ENCODE assay signal across 34 cellular contexts in genomic region chr12:87491598-87491997, GRCh38.
"Had no signal": no experiment of that assay in that cellular context is flagged by ENCODE, and none has a peak within 500 bp of the region (broad histone marks: within the 10 kb centered on the region; RNA-seq: fewer than 3 reads in every experiment).

No MANE protein-coding gene starts in this region.

- H3K4me1 ChIP-seq: adrenal gland, body of pancreas, breast epithelium had no signal

- H3K27ac Mint-ChIP-seq: activated B cell treated with CpG ODN at 0.5 μM for 24 hours; activated CD4-positive, alpha-beta memory T cell treated with anti-CD3 and anti-CD28 coated beads for 36 hours; activated CD4-positive, alpha-beta T cell treated with anti-CD3 and anti-CD28 coated beads, Interleukin-2, amount 10 ng/mL, durations not matched to agents 24 days and 14 days; activated CD8-positive, alpha-beta T cell treated with anti-CD3 and anti-CD28 coated beads for 36 hours; activated naive CD4-positive, alpha-beta T cell treated with anti-CD3 and anti-CD28 coated beads for 36 hours; activated naive CD4-positive, alpha-beta T cell treated with anti-CD3 and anti-CD28 coated beads, Interleukin-2, amount 50 U/mL, for 72 hours; activated naive CD8-positive, alpha-beta T cell treated with anti-CD3 and anti-CD28 coated beads for 36 hours; activated T-cell treated with anti-CD3 and anti-CD28 coated beads, Interleukin-2, amount 50 U/mL, for 72 hours; activated T-helper 1 cell treated with anti-CD3 and anti-CD28 coated beads, Interleukin-12 subunit alpha, Interleukin-12 subunit beta, Interleukin-2, Interleukin-4 antibody, amounts not matched to agents 30 ng/mL and 10 ng/mL and 1 ng/mL, durations not matched to agents 14 hours and 24 hours and 36 hours; activated T-helper 17 cell treated with anti-CD3 and anti-CD28 coated beads, Interleukin-2, amount 50 U/mL, for 72 hours; T-helper 2 cell treated with Interferon-gamma antibody and Interleukin-4, amounts not matched to agents 5 μg/mL and 100 μg/mL, for 36 hours had no signal

- H3K36me3 ChIP-seq: adrenal gland, brain microvascular endothelial cell, breast epithelium had no signal

- H3K4me1 Mint-ChIP-seq: activated B cell treated with CpG ODN at 0.5 μM for 24 hours; activated CD4-positive, alpha-beta T cell treated with anti-CD3 and anti-CD28 coated beads, Interleukin-2, amount 10 ng/mL, durations not matched to agents 24 days and 14 days; activated naive CD8-positive, alpha-beta T cell treated with anti-CD3 and anti-CD28 coated beads for 36 hours; activated T-helper 17 cell treated with anti-CD3 and anti-CD28 coated beads, Interleukin-2, amount 50 U/mL, for 72 hours had no signal

- H3K9me3 ChIP-seq: adrenal gland, body of pancreas, breast epithelium had no signal

- H3K27ac ChIP-seq: adrenal gland, body of pancreas, brain microvascular endothelial cell, breast epithelium, VCaP had no signal

- H3K36me3 Mint-ChIP-seq: activated CD4-positive, alpha-beta memory T cell treated with anti-CD3 and anti-CD28 coated beads for 36 hours; activated naive CD4-positive, alpha-beta T cell treated with anti-CD3 and anti-CD28 coated beads, Interleukin-2, amount 50 U/mL, for 72 hours; activated naive CD8-positive, alpha-beta T cell treated with anti-CD3 and anti-CD28 coated beads for 36 hours had no signal

- DNase-seq: activated B cell treated with CpG ODN at 0.5 μM for 24 hours; activated CD4-positive, alpha-beta memory T cell treated with anti-CD3 and anti-CD28 coated beads for 36 hours; activated CD4-positive, alpha-beta T cell treated with anti-CD3 and anti-CD28 coated beads for 4 hours; activated CD4-positive, alpha-beta T cell treated with anti-CD3 and anti-CD28 coated beads, Interleukin-2, amount 10 ng/mL, durations not matched to agents 24 days and 14 days; activated CD4-positive, alpha-beta T cell treated with anti-CD3 and anti-CD28 coated beads, Interleukin-2, amount 50 U/mL, for 1 hour; activated CD4-positive, alpha-beta T cell treated with anti-CD3 and anti-CD28 coated beads, Interleukin-2, amount 50 U/mL, for 4 hours; activated CD4-positive, CD25-positive, alpha-beta regulatory T cell treated with anti-CD3 and anti-CD28 coated beads, Interleukin-2, amount 50 U/mL, for 72 hours; activated CD8-positive, alpha-beta memory T cell treated with anti-CD3 and anti-CD28 coated beads, Interleukin-2, amount 50 U/mL, for 4 hours; activated CD8-positive, alpha-beta T cell treated with anti-CD3 and anti-CD28 coated beads for 36 hours; activated effector memory CD4-positive, alpha-beta T cell treated with anti-CD3 and anti-CD28 coated beads, Interleukin-2, amount 50 U/mL, for 16 hours; activated gamma-delta T cell treated with Interleukin-2 at 50 U/mL for 16 hours; activated naive CD4-positive, alpha-beta T cell; activated naive CD4-positive, alpha-beta T cell treated with anti-CD3 and anti-CD28 coated beads for 36 hours; activated naive CD4-positive, alpha-beta T cell treated with anti-CD3 and anti-CD28 coated beads, Interleukin-2, amount 50 U/mL, for 16 hours; activated naive CD8-positive, alpha-beta T cell treated with anti-CD3 and anti-CD28 coated beads for 36 hours; activated T-cell treated with anti-CD3 and anti-CD28 coated beads for 4 hours; activated T-cell treated with anti-CD3 and anti-CD28 coated beads, Interleukin-2, amount 50 U/mL, for 1 hour; activated T-cell treated with anti-CD3 and anti-CD28 coated beads, Interleukin-2, amount 50 U/mL, for 4 hours; activated T-cell treated with anti-CD3 and anti-CD28 coated beads, Interleukin-2, amount 50 U/mL, for 72 hours; adrenal gland; amniotic stem cell; aorta; body of pancreas; brain microvascular endothelial cell; central memory CD4-positive, alpha-beta T cell; T-helper 2 cell; T-helper 9 cell had no signal

- FAIRE-seq: astrocyte had no signal

- H3K27me3 Mint-ChIP-seq: activated B cell treated with CpG ODN at 0.5 μM for 24 hours; activated CD4-positive, alpha-beta memory T cell treated with anti-CD3 and anti-CD28 coated beads for 36 hours; activated CD4-positive, alpha-beta T cell treated with anti-CD3 and anti-CD28 coated beads, Interleukin-2, amount 10 ng/mL, durations not matched to agents 24 days and 14 days; activated CD8-positive, alpha-beta T cell treated with anti-CD3 and anti-CD28 coated beads for 36 hours; activated naive CD8-positive, alpha-beta T cell treated with anti-CD3 and anti-CD28 coated beads for 36 hours; activated T-helper 17 cell treated with anti-CD3 and anti-CD28 coated beads, Interleukin-2, amount 50 U/mL, for 72 hours had no signal

- H3K9me3 Mint-ChIP-seq: activated CD8-positive, alpha-beta T cell treated with anti-CD3 and anti-CD28 coated beads for 36 hours; activated T-cell treated with anti-CD3 and anti-CD28 coated beads, Interleukin-2, amount 50 U/mL, for 72 hours had no signal

- H3K27me3 ChIP-seq: adrenal gland, body of pancreas, brain microvascular endothelial cell, breast epithelium had no signal

- H3K4me3 Mint-ChIP-seq: activated B cell treated with CpG ODN at 0.5 μM for 24 hours; activated CD4-positive, alpha-beta memory T cell treated with anti-CD3 and anti-CD28 coated beads for 36 hours; activated CD4-positive, alpha-beta T cell treated with anti-CD3 and anti-CD28 coated beads, Interleukin-2, amount 10 ng/mL, durations not matched to agents 24 days and 14 days; activated CD8-positive, alpha-beta T cell treated with anti-CD3 and anti-CD28 coated beads for 36 hours; activated naive CD4-positive, alpha-beta T cell treated with anti-CD3 and anti-CD28 coated beads for 36 hours; activated naive CD8-positive, alpha-beta T cell treated with anti-CD3 and anti-CD28 coated beads for 36 hours; activated T-cell treated with anti-CD3 and anti-CD28 coated beads, Interleukin-2, amount 50 U/mL, for 4 hours; activated T-cell treated with anti-CD3 and anti-CD28 coated beads, Interleukin-2, amount 50 U/mL, for 72 hours; activated T-helper 1 cell treated with anti-CD3 and anti-CD28 coated beads, Interleukin-12 subunit alpha, Interleukin-12 subunit beta, Interleukin-2, Interleukin-4 antibody, amounts not matched to agents 30 ng/mL and 10 ng/mL and 1 ng/mL, durations not matched to agents 14 hours and 24 hours and 36 hours; activated T-helper 17 cell treated with anti-CD3 and anti-CD28 coated beads, Interleukin-2, amount 50 U/mL, for 72 hours; T-helper 2 cell treated with Interferon-gamma antibody and Interleukin-4, amounts not matched to agents 5 μg/mL and 100 μg/mL, for 36 hours had no signal

- H3K4me3 ChIP-seq: adrenal gland, body of pancreas, breast epithelium had no signal

- ATAC-seq: activated CD8-positive, alpha-beta T cell treated with anti-CD3 and anti-CD28 coated beads for 36 hours; activated naive CD4-positive, alpha-beta T cell treated with anti-CD3 and anti-CD28 coated beads, Interleukin-2, amount 50 U/mL, for 72 hours; activated T-cell treated with anti-CD3 and anti-CD28 coated beads, Interleukin-2, amount 50 U/mL, for 4 hours; activated T-cell treated with anti-CD3 and anti-CD28 coated beads, Interleukin-2, amount 50 U/mL, for 72 hours; activated T-helper 17 cell treated with anti-CD3 and anti-CD28 coated beads, Interleukin-2, amount 50 U/mL, for 72 hours; body of pancreas had no signal
